Comparison of ENCODE assay signal across 26 cellular contexts in the genomic region with DNA sequence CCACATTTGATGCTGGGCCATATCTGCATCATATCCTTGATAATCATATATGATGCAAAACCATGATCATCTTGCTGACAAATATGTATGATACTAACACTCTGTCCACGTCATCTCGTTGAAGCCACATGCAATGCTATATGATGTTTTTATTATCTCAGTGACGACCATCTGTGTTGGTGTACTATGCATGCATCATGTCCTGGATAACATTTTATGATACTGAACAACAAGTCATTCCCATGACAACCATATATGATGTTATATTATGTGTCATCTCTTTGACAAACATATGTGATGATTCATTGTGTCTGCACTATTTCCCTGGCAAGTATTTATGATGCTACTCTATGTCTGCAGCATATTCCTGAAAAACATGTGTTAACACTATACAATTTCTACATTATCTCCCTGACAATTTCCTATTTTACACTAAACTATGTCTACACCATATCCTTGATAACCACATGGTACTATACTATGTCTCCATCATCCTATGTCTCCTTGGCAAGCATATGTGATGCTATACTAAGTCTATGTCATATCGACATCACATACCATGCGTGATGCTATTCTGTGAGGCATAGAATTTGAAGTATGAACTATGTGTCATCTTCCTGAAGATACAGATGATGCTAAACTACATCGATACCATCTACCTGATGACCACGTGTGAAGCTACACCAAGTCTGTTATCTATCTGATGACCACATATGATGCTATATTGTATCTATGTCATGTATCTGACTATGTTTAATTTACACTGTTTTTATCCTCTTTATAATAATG. TPM values are rescaled to one million over a fixed set of nuclear protein-coding genes. Genes with fewer than 3 reads are reported as not detected.
DNase-seq lines count a peak whose midpoint lies in the region; ATAC-seq and TF ChIP-seq lines count a peak whose summit lies in the region.
"Had no signal": no experiment of that assay in that cellular context is flagged by ENCODE, and none has a peak within 500 bp of the region (broad histone marks: within the 10 kb centered on the region; RNA-seq: fewer than 3 reads in every experiment).

No MANE protein-coding gene starts in this region.

- no peaks in the 10 kb centered on the region for H3K4me1 Mint-ChIP-seq in activated T-cell treated with anti-CD3 and anti-CD28 coated beads, Interleukin-2, amount 50 U/mL, for 24 hours (ENCODE audit: low read depth)
- H3K4me1 Mint-ChIP-seq: activated CD4-positive, alpha-beta T cell treated with anti-CD3 and anti-CD28 coated beads, Interleukin-2, amount 10 ng/mL, durations not matched to agents 24 days and 14 days; activated naive CD8-positive, alpha-beta T cell treated with anti-CD3 and anti-CD28 coated beads, Interleukin-2, amount 10 ng/mL, durations not matched to agents 7 days and 5 days; naive thymus-derived CD8-positive, alpha-beta T cell; T-helper 17 cell had no signal

- H3K9me3 Mint-ChIP-seq in activated T-cell treated with anti-CD3 and anti-CD28 coated beads, Interleukin-2, amount 50 U/mL, for 24 hours: no peaks in the 10 kb centered on the region
- H3K9me3 Mint-ChIP-seq: activated CD4-positive, alpha-beta T cell treated with anti-CD3 and anti-CD28 coated beads, Interleukin-2, amount 10 ng/mL, durations not matched to agents 24 days and 14 days; activated naive CD8-positive, alpha-beta T cell treated with anti-CD3 and anti-CD28 coated beads, Interleukin-2, amount 10 ng/mL, durations not matched to agents 7 days and 5 days; HFFc6 had no signal

- H3K27ac ChIP-seq in ACC112 (ENCODE audit: low read depth, low read length) (peak overlapping the region; percentile 68), foreskin keratinocyte (no peak overlapping the region)
- H3K27ac ChIP-seq: body of pancreas, colonic mucosa, heart right ventricle, pancreas, SJSA1 had no signal

- no peak overlapping the region for H3K27ac Mint-ChIP-seq in activated T-cell treated with anti-CD3 and anti-CD28 coated beads, Interleukin-2, amount 50 U/mL, for 24 hours
- H3K27ac Mint-ChIP-seq: activated CD4-positive, alpha-beta T cell treated with anti-CD3 and anti-CD28 coated beads, Interleukin-2, amount 10 ng/mL, durations not matched to agents 24 days and 14 days; activated naive CD8-positive, alpha-beta T cell treated with anti-CD3 and anti-CD28 coated beads, Interleukin-2, amount 10 ng/mL, durations not matched to agents 7 days and 5 days; HFFc6; naive thymus-derived CD8-positive, alpha-beta T cell; T-helper 17 cell had no signal

- no peak overlapping the region for H2AFZ ChIP-seq in ACC112 (ENCODE audit: low read length, unreplicated experiment)

- H3K27me3 ChIP-seq in ACC112 (ENCODE audit: insufficient read depth, low read length) (no peaks in the 10 kb centered on the region), foreskin keratinocyte (no peaks in the 10 kb centered on the region)
- H3K27me3 ChIP-seq: body of pancreas, colonic mucosa, pancreas, SJSA1 had no signal

- DNase-seq in HT1080 (ENCODE audit: low read depth) (peak; percentile 67), astrocyte of the spinal cord (ENCODE audit: low read depth, low spot score) (peak; percentile 11), foreskin keratinocyte (peak; percentile 50 to 73)
- DNase-seq in activated T-cell treated with anti-CD3 and anti-CD28 coated beads, Interleukin-2, amount 50 U/mL, for 24 hours: no peak
- DNase-seq: activated CD4-positive, alpha-beta T cell treated with anti-CD3 and anti-CD28 coated beads, Interleukin-2, amount 10 ng/mL, durations not matched to agents 24 days and 14 days; activated CD8-positive, alpha-beta memory T cell treated with anti-CD3 and anti-CD28 coated beads, Interleukin-2, amount 50 U/mL, for 4 hours; activated naive CD8-positive, alpha-beta T cell treated with anti-CD3 and anti-CD28 coated beads, Interleukin-2, amount 10 ng/mL, durations not matched to agents 7 days and 5 days; body of pancreas; C1 segment of cervical spinal cord; colonic mucosa; heart right ventricle; HFFc6; naive thymus-derived CD8-positive, alpha-beta T cell; NCI-H1105; NCI-H2029; OCI-M1; pancreas; right cardiac atrium; T-helper 17 cell had no signal

- H3K27me3 Mint-ChIP-seq in activated T-cell treated with anti-CD3 and anti-CD28 coated beads, Interleukin-2, amount 50 U/mL, for 24 hours: no peaks in the 10 kb centered on the region
- H3K27me3 Mint-ChIP-seq: activated CD4-positive, alpha-beta T cell treated with anti-CD3 and anti-CD28 coated beads, Interleukin-2, amount 10 ng/mL, durations not matched to agents 24 days and 14 days; activated naive CD8-positive, alpha-beta T cell treated with anti-CD3 and anti-CD28 coated beads, Interleukin-2, amount 10 ng/mL, durations not matched to agents 7 days and 5 days had no signal

- no peak for TF ChIP-seq CTCF in astrocyte of the spinal cord (IDR thresholded peaks at IDR 0.05; ENCODE audit: low read depth, low read length)
- TF ChIP-seq CTCF in foreskin keratinocyte (conservative IDR thresholded peaks at IDR 0.05): no peak

- no peak overlapping the region for H3K4me3 Mint-ChIP-seq in activated T-cell treated with anti-CD3 and anti-CD28 coated beads, Interleukin-2, amount 50 U/mL, for 24 hours
- H3K4me3 Mint-ChIP-seq: activated CD4-positive, alpha-beta T cell treated with anti-CD3 and anti-CD28 coated beads, Interleukin-2, amount 10 ng/mL, durations not matched to agents 24 days and 14 days; activated naive CD8-positive, alpha-beta T cell treated with anti-CD3 and anti-CD28 coated beads, Interleukin-2, amount 10 ng/mL, durations not matched to agents 7 days and 5 days; HFFc6; naive thymus-derived CD8-positive, alpha-beta T cell; T-helper 17 cell had no signal

- ATAC-seq in foreskin keratinocyte (peak; percentile 91), HG02938 (IDR thresholded peaks at IDR 0.05; ENCODE audit: unreplicated experiment) (no peak), GM19324 (IDR thresholded peaks at IDR 0.05; ENCODE audit: low FRiP score, unreplicated experiment) (no peak), GM19455 (IDR thresholded peaks at IDR 0.05; ENCODE audit: unreplicated experiment) (no peak)
- ATAC-seq: body of pancreas; heart right ventricle; naive thymus-derived CD8-positive, alpha-beta T cell; pancreas; right cardiac atrium; T-helper 17 cell had no signal

- H3K79me2 ChIP-seq in ACC112 (ENCODE audit: control insufficient read depth, insufficient read depth, low read length, unreplicated experiment): no peaks in the 10 kb centered on the region

- H3K4me1 ChIP-seq in ACC112 (ENCODE audit: control insufficient read depth, insufficient read depth, low read length, unreplicated experiment) (peaks cover 3% of the 10 kb centered on the region), foreskin keratinocyte (no peaks in the 10 kb centered on the region)
- H3K4me1 ChIP-seq: body of pancreas, colonic mucosa, heart right ventricle, pancreas, SJSA1 had no signal

- H3K36me3 ChIP-seq in ACC112 (ENCODE audit: insufficient read depth, low read length): peaks cover 10% of the 10 kb centered on the region
- H3K36me3 ChIP-seq: colonic mucosa, heart right ventricle, pancreas, SJSA1 had no signal

- in situ Hi-C loops in astrocyte of the spinal cord (cut with HindIII; ENCODE audit: low sequenced_read_pairs): no loop called here

- H3K4me3 ChIP-seq in ACC112 (ENCODE audit: low read depth, low read length): no peak overlapping the region
- H3K4me3 ChIP-seq in astrocyte of the spinal cord (ENCODE audit: low read depth, low read length): no peak overlapping the region
- H3K4me3 ChIP-seq: body of pancreas, colonic mucosa, heart right ventricle, pancreas, SJSA1 had no signal

- no peaks in the 10 kb centered on the region for H3K36me3 Mint-ChIP-seq in activated T-cell treated with anti-CD3 and anti-CD28 coated beads, Interleukin-2, amount 50 U/mL, for 24 hours (ENCODE audit: low read depth)
- H3K36me3 Mint-ChIP-seq: activated naive CD8-positive, alpha-beta T cell treated with anti-CD3 and anti-CD28 coated beads, Interleukin-2, amount 10 ng/mL, durations not matched to agents 7 days and 5 days; naive thymus-derived CD8-positive, alpha-beta T cell had no signal

RNA-seq across cellular contexts. Expression of gene DAW1, which starts 37.0 kb away (rescaled TPM):
- 0.17 TPM in 1 of 2 replicates, not detected in the other for total RNA-seq in HT1080 (2014; rRNA removed; shearing (Covaris generic))
- 0.05 TPM in 1 of 2 replicates, not detected in the other for polyA plus RNA-seq in HT1080 (2015; cell fraction: cytosol; rRNA removed)
- polyA plus RNA-seq in HT1080 (2015; cell fraction: nucleus; rRNA removed): 0.23 and 0.25 TPM in 2 replicates
- total RNA-seq in foreskin keratinocyte: 0.39 and 0.44 TPM in 2 replicates
- polyA plus RNA-seq in foreskin keratinocyte: 0.24 and 0.31 TPM in 2 replicates
- total RNA-seq: activated CD4-positive, alpha-beta T cell treated with anti-CD3 and anti-CD28 coated beads, Interleukin-2, amount 10 ng/mL, durations not matched to agents 24 days and 14 days; activated naive CD8-positive, alpha-beta T cell treated with anti-CD3 and anti-CD28 coated beads, Interleukin-2, amount 10 ng/mL, durations not matched to agents 7 days and 5 days; body of pancreas; colonic mucosa; mesenteric fat pad; naive thymus-derived CD8-positive, alpha-beta T cell; T-helper 17 cell had no signal
- polyA plus RNA-seq: naive thymus-derived CD8-positive, alpha-beta T cell; pancreas; urinary bladder had no signal
